Comparison of ENCODE assay signal across 1 cellular context in the genomic region with DNA sequence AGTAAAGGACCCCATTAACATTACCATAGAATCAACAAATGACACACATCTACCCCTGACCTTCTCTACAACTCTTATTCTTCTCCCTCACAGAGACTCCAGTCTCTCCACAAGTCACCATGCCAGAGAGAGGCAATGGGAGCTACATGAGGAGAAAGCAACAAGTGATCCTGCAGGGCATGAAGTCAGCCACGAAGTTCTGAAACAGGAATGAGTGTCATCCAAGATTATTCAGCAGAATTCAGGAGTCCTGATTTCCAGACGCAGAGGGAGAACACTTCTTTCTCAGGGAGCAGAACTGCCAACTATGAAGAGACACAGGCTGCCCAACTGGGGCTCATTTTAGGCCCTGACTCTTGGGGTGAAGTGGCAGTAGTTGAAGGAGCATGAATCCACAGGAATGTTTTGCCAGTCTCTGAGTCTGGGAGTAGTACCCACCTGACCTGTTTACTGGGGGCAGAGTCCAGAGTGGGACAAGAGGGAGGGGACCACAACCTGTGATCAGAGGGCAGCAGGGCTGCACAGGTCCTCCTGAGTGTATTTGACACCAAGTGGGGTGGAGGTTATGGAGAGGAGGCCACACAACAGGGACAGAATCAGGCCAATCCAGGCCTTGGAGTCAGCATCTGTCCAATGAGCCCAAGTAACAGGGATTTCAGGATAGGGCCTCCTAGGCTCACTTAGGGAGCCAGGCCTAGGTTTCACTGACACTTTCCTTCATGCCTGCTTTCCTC.
TF ChIP-seq lines count a peak whose summit lies in the region.

No MANE protein-coding gene starts in this region.

TF ChIP-seq in H1, 55 proteins besides CTCF, POLR2A, EP300 and RAD21:
- TF ChIP-seq MAFK (IDR thresholded peaks at IDR 0.05; ENCODE audit: low read depth, low read length) (no peak), TEAD4 (IDR thresholded peaks at IDR 0.05; ENCODE audit: low read depth, low read length) (no peak), EZH2 (IDR thresholded peaks at IDR 0.05; ENCODE audit: low read depth, low read length, severe bottlenecking) (no peak), BRCA1 (IDR thresholded peaks at IDR 0.05; ENCODE audit: low read depth, low read length) (no peak), SRF (IDR thresholded peaks at IDR 0.05; ENCODE audit: low read depth, low read length) (no peak), TCF12 (IDR thresholded peaks at IDR 0.05; ENCODE audit: low read depth, low read length) (no peak), YY1 (IDR thresholded peaks at IDR 0.05; ENCODE audit: low read depth, low read length) (no peak), SUZ12 (IDR thresholded peaks at IDR 0.05; ENCODE audit: low read length) (no peak), POU5F1 (IDR thresholded peaks at IDR 0.05; ENCODE audit: low read depth, low read length) (no peak), POLR2AphosphoS5 (IDR thresholded peaks at IDR 0.05; ENCODE audit: low read depth, low read length) (no peak), SP2 (IDR thresholded peaks at IDR 0.05; ENCODE audit: low read length) (no peak), TAF7 (optimal IDR thresholded peaks at IDR 0.05; ENCODE audit: borderline replicate concordance, low read depth, low read length) (no peak), BACH1 (IDR thresholded peaks at IDR 0.05; ENCODE audit: low read length) (no peak), CHD1 (IDR thresholded peaks at IDR 0.05; ENCODE audit: low read depth, low read length) (no peak), SIN3A (conservative IDR thresholded peaks at IDR 0.05 in 1 of 2, IDR thresholded peaks at IDR 0.05 in 1 of 2; ENCODE audit: low read depth in 1 of 2, low read length in 2 of 2) (no peak), GTF2F1 (IDR thresholded peaks at IDR 0.05; ENCODE audit: borderline replicate concordance, low read depth, low read length) (no peak), CBX8 (IDR thresholded peaks at IDR 0.05; ENCODE audit: borderline replicate concordance, low read depth, low read length) (no peak)
- TF ChIP-seq, protein P1, sequence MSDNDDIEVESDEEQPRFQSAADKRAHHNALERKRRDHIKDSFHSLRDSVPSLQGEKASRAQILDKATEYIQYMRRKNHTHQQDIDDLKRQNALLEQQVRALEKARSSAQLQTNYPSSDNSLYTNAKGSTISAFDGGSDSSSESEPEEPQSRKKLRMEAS (IDR thresholded peaks at IDR 0.05), result no peak
- TF ChIP-seq, protein P2, sequence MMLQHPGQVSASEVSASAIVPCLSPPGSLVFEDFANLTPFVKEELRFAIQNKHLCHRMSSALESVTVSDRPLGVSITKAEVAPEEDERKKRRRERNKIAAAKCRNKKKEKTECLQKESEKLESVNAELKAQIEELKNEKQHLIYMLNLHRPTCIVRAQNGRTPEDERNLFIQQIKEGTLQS (IDR thresholded peaks at IDR 0.05; ENCODE audit: insufficient read depth, low read depth, low read length), result no peak
- TF ChIP-seq, protein P3, sequence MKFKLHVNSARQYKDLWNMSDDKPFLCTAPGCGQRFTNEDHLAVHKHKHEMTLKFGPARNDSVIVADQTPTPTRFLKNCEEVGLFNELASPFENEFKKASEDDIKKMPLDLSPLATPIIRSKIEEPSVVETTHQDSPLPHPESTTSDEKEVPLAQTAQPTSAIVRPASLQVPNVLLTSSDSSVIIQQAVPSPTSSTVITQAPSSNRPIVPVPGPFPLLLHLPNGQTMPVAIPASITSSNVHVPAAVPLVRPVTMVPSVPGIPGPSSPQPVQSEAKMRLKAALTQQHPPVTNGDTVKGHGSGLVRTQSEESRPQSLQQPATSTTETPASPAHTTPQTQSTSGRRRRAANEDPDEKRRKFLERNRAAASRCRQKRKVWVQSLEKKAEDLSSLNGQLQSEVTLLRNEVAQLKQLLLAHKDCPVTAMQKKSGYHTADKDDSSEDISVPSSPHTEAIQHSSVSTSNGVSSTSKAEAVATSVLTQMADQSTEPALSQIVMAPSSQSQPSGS (IDR thresholded peaks at IDR 0.05; ENCODE audit: low read length), result no peak
